Comparison of ENCODE assay signal across 14 cellular contexts in genomic region chr22:23078462-23078787, GRCh38. TPM values are rescaled to one million over a fixed set of nuclear protein-coding genes. Genes with fewer than 3 reads are reported as not detected.
A peak's percentile ranks its signal among the peaks of the same experiment; 100 is the strongest.
DNase-seq lines count a peak whose midpoint lies in the region; ATAC-seq and TF ChIP-seq lines count a peak whose summit lies in the region.
"Had no signal": no experiment of that assay in that cellular context is flagged by ENCODE, and none has a peak within 500 bp of the region (broad histone marks: within the 10 kb centered on the region; RNA-seq: fewer than 3 reads in every experiment).

No MANE protein-coding gene starts in this region.

- CTCF ChIA-PET in HCT116 (lab: Charles Lee): no interaction called here

- ATAC-seq in HCT116 (0 out of 2 replicates have a peak, but pooled peaks have one; percentile 2), GM18519 (IDR thresholded peaks at IDR 0.05; ENCODE audit: low FRiP score, unreplicated experiment) (no peak), heart right ventricle (no peak), HG02678 (IDR thresholded peaks at IDR 0.05; ENCODE audit: unreplicated experiment) (no peak)
- ATAC-seq: CD8-positive, alpha-beta T cell had no signal

- BruUV-seq in HCT116 (replicated peaks; lab: Mats Ljungman, UMichigan): no TSS peak

- no peaks in the 10 kb centered on the region for H3K9me2 ChIP-seq in HCT116 (ENCODE audit: insufficient read depth)

- DNase-seq in HCT116 (ENCODE audit: low read depth, low spot score) (no peak), dorsolateral prefrontal cortex (no peak), osteoblast (ENCODE audit: insufficient read length, low spot score, missing footprints) (peak; percentile 53), heart right ventricle (no peak)
- DNase-seq in stimulated activated CD8-positive, alpha-beta memory T cell treated with anti-CD3 and anti-CD28 coated beads, Interleukin-4, amount 100 ng/mL, for 48 hours: no peak
- DNase-seq: ACHN; CD8-positive, alpha-beta T cell; GF-D8; GM23248; IMR-90; KG1 had no signal

- H2AFZ ChIP-seq in HCT116 (ENCODE audit: low read depth, low read length, poor library complexity, severe bottlenecking) (no peak overlapping the region), osteoblast (ENCODE audit: low read length) (no peak overlapping the region)
- H2AFZ ChIP-seq: GM23248 had no signal

- H3K9me3 ChIP-seq in BLaER1: peaks cover 6% of the 10 kb centered on the region; the same call in 1 of the 2 replicates
- H3K9me3 ChIP-seq in HCT116 (ENCODE audit: control insufficient read depth in 1 of 2, insufficient read depth in 1 of 2, low read depth in 1 of 2, low read length in 2 of 2): no peaks in the 10 kb centered on the region
- no peaks in the 10 kb centered on the region for H3K9me3 ChIP-seq in osteoblast (ENCODE audit: low read depth, low read length)
- no peaks in the 10 kb centered on the region for H3K9me3 ChIP-seq in heart right ventricle

- H3K9ac ChIP-seq in BLaER1: no peak overlapping the region
- H3K9ac ChIP-seq in HCT116 (ENCODE audit: low read length): no peak overlapping the region
- H3K9ac ChIP-seq: GM23248 had no signal

- WGBS in heart right ventricle, 2 donors: 82 to 86% methylated on average over 3 of the region's 3 CpGs

- POLR2A ChIA-PET in HCT116 (lab: Charles Lee): no interaction called here

- TF ChIP-seq RAD21 in HCT116 (IDR thresholded peaks at IDR 0.05; ENCODE audit: low read depth): no peak

- peak overlapping the region; percentile 99 for H3K4me2 ChIP-seq in BLaER1
- H3K4me2 ChIP-seq in HCT116 (ENCODE audit: low read length): peak overlapping the region; percentile 71
- H3K4me2 ChIP-seq in osteoblast (ENCODE audit: insufficient read depth, low read length): no peak overlapping the region

- no peak for TF ChIP-seq POLR2A in HCT116 (IDR thresholded peaks at IDR 0.05; ENCODE audit: borderline replicate concordance, extremely low read depth, insufficient read depth, insufficient read length)

- RAD21 ChIA-PET in HCT116 (lab: Charles Lee; ENCODE audit: low non-redundant PET in 1 of 2, low total read pairs in 2 of 2, uncharacterized antibody in 2 of 2, unreplicated experiment in 2 of 2): no interaction called here

- H3K27ac ChIP-seq in BLaER1 (no peak overlapping the region), HCT116 (ENCODE audit: low read depth, low read length) (peak overlapping the region; percentile 59; the same call in 1 of the 2 replicates), dorsolateral prefrontal cortex (peak overlapping the region in 55 of 59 donors; percentile 8 to 93 (median 77)), osteoblast (ENCODE audit: low read depth, low read length) (no peak overlapping the region), heart right ventricle (no peak overlapping the region)
- H3K27ac ChIP-seq: GM23248 had no signal

- peaks cover 97% of the 10 kb centered on the region for H3K4me1 ChIP-seq in BLaER1
- H3K4me1 ChIP-seq in HCT116 (ENCODE audit: control insufficient read depth in 1 of 2, insufficient read depth in 2 of 2, low read length in 2 of 2): peaks cover 29 to 51% of the 10 kb centered on the region in 2 experiments
- no peaks in the 10 kb centered on the region for H3K4me1 ChIP-seq in osteoblast (ENCODE audit: insufficient read depth, low read length)
- H3K4me1 ChIP-seq in heart right ventricle: peaks cover 0 to 13% (median 3%) of the 10 kb centered on the region in 9 donors

- H4K20me1 ChIP-seq in BLaER1: peaks cover 99% of the 10 kb centered on the region
- H4K20me1 ChIP-seq in HCT116 (ENCODE audit: insufficient read depth): no peaks in the 10 kb centered on the region
- no peaks in the 10 kb centered on the region for H4K20me1 ChIP-seq in osteoblast (ENCODE audit: insufficient read depth, low read length)

- H3K4me3 ChIP-seq in BLaER1 (no peak overlapping the region), HCT116 (replicated peaks in 1 of 2; ENCODE audit: low read depth in 1 of 2, low read length in 2 of 2) (peak overlapping the region in 1 of 2 experiments; percentile 18; a peak in 1 of 4 replicates), dorsolateral prefrontal cortex (no peak overlapping the region), osteoblast (ENCODE audit: insufficient read depth, low read length) (no peak overlapping the region), heart right ventricle (no peak overlapping the region)
- H3K4me3 ChIP-seq: GM23248 had no signal

- H3K27me3 ChIP-seq in BLaER1 (no peaks in the 10 kb centered on the region; the same call in 1 of the 2 replicates), HCT116 (ENCODE audit: insufficient read depth, low read length) (no peaks in the 10 kb centered on the region), dorsolateral prefrontal cortex (no peaks in the 10 kb centered on the region), osteoblast (ENCODE audit: insufficient read depth, low read length) (no peaks in the 10 kb centered on the region), heart right ventricle (no peaks in the 10 kb centered on the region)

- TF ChIP-seq CTCF in HCT116 (IDR thresholded peaks at IDR 0.05 in 2 of 3, conservative IDR thresholded peaks at IDR 0.05 in 1 of 3; ENCODE audit: borderline replicate concordance in 1 of 3, insufficient read depth in 1 of 3, low read depth in 2 of 3, low read length in 2 of 3) (no peak), dorsolateral prefrontal cortex (IDR thresholded peaks at IDR 0.05 in 54 of 56, conservative IDR thresholded peaks at IDR 0.05 in 2 of 56; ENCODE audit: low read depth in 1 of 56, partially characterized antibody in 56 of 56) (no peak), osteoblast (IDR thresholded peaks at IDR 0.05; ENCODE audit: extremely low read depth, low read depth, low read length) (no peak), heart right ventricle (IDR thresholded peaks at IDR 0.05) (no peak)

- H3K79me2 ChIP-seq in HCT116 (ENCODE audit: insufficient read depth, low read length): no peaks in the 10 kb centered on the region
- H3K79me2 ChIP-seq in osteoblast (ENCODE audit: insufficient read depth, low read length): no peaks in the 10 kb centered on the region

- intact Hi-C loops in HCT116 (cut with micrococcal nuclease): no loop called here
- intact Hi-C loops in dorsolateral prefrontal cortex (cut with DNase I): no loop called here
- intact Hi-C loops in heart right ventricle (cut with DNase I): no loop called here

- peaks cover 27% of the 10 kb centered on the region for H3K36me3 ChIP-seq in BLaER1
- no peaks in the 10 kb centered on the region for H3K36me3 ChIP-seq in HCT116 (ENCODE audit: control insufficient read depth in 1 of 2, insufficient read depth in 2 of 2, low read length in 2 of 2)
- no peaks in the 10 kb centered on the region for H3K36me3 ChIP-seq in osteoblast (ENCODE audit: insufficient read depth, low read length)
- H3K36me3 ChIP-seq in heart right ventricle: no peaks in the 10 kb centered on the region

TF ChIP-seq in HCT116, 20 proteins besides CTCF, POLR2A, EP300 and RAD21 (continues in another document):
- TF ChIP-seq, protein P1, sequence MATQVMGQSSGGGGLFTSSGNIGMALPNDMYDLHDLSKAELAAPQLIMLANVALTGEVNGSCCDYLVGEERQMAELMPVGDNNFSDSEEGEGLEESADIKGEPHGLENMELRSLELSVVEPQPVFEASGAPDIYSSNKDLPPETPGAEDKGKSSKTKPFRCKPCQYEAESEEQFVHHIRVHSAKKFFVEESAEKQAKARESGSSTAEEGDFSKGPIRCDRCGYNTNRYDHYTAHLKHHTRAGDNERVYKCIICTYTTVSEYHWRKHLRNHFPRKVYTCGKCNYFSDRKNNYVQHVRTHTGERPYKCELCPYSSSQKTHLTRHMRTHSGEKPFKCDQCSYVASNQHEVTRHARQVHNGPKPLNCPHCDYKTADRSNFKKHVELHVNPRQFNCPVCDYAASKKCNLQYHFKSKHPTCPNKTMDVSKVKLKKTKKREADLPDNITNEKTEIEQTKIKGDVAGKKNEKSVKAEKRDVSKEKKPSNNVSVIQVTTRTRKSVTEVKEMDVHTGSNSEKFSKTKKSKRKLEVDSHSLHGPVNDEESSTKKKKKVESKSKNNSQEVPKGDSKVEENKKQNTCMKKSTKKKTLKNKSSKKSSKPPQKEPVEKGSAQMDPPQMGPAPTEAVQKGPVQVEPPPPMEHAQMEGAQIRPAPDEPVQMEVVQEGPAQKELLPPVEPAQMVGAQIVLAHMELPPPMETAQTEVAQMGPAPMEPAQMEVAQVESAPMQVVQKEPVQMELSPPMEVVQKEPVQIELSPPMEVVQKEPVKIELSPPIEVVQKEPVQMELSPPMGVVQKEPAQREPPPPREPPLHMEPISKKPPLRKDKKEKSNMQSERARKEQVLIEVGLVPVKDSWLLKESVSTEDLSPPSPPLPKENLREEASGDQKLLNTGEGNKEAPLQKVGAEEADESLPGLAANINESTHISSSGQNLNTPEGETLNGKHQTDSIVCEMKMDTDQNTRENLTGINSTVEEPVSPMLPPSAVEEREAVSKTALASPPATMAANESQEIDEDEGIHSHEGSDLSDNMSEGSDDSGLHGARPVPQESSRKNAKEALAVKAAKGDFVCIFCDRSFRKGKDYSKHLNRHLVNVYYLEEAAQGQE (IDR thresholded peaks at IDR 0.05; ENCODE audit: low read depth): no peak
- no peak for TF ChIP-seq TCF7L2 (IDR thresholded peaks at IDR 0.05; ENCODE audit: borderline replicate concordance, extremely low read depth, insufficient read depth, insufficient read length)
- no peak for TF ChIP-seq SRF (IDR thresholded peaks at IDR 0.05; ENCODE audit: low read depth)
- TF ChIP-seq, protein P2, sequence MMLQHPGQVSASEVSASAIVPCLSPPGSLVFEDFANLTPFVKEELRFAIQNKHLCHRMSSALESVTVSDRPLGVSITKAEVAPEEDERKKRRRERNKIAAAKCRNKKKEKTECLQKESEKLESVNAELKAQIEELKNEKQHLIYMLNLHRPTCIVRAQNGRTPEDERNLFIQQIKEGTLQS (IDR thresholded peaks at IDR 0.05): no peak
- TF ChIP-seq FOSL1 (IDR thresholded peaks at IDR 0.05; ENCODE audit: low read depth): no peak
- no peak for TF ChIP-seq MAX (IDR thresholded peaks at IDR 0.05)
- no peak for TF ChIP-seq ZFX (IDR thresholded peaks at IDR 0.05)
- no peak for TF ChIP-seq POLR2AphosphoS5 (IDR thresholded peaks at IDR 0.05; ENCODE audit: low read depth, low read length)

RNA-seq across cellular contexts. Expression of gene GNAZ, which starts 8.1 kb away (rescaled TPM):
- total RNA-seq in HCT116 (2021; ENCODE audit: unreplicated experiment) (11.1 TPM), dorsolateral prefrontal cortex (100 to 1,000 TPM in 10 of 120 experiments, 10 to 100 TPM in 110; 66.2 to 113 (median 85.3) TPM), osteoblast (0.29 and 0.72 TPM in 2 replicates), heart right ventricle (1 to 10 TPM; 1.5 to 4.2 (median 2.6) TPM)
- 6.0 and 7.0 TPM in 2 replicates for polyA plus RNA-seq in HCT116 (2012)
- 1 to 10 TPM; 1.3 to 2.1 TPM for polyA plus RNA-seq in heart right ventricle
- total RNA-seq: CD8-positive, alpha-beta T cell had no signal

Comparison
In these comparisons a context has a peak if more than half of its experiments do, and no peak if none do; other contexts are left out.
1. H3K27ac ChIP-seq: peak in HCT116 (single experiment) and dorsolateral prefrontal cortex (55 of 59); none in BLaER1 (single experiment), osteoblast (single experiment) and heart right ventricle (0 of 10).